Comparison of ENCODE assay signal across 17 cellular contexts in genomic region chr6:149501201-149501600, GRCh38. TPM values are rescaled to one million over a fixed set of nuclear protein-coding genes. Genes with fewer than 3 reads are reported as not detected.
"Had no signal": no experiment of that assay in that cellular context is flagged by ENCODE, and none has a peak within 500 bp of the region (broad histone marks: within the 10 kb centered on the region; RNA-seq: fewer than 3 reads in every experiment).

No MANE protein-coding gene starts in this region.

- H3K27ac Mint-ChIP-seq: activated CD4-positive, alpha-beta T cell treated with anti-CD3 and anti-CD28 coated beads, Interleukin-2, amount 10 ng/mL, durations not matched to agents 7 days and 5 days; endodermal cell had no signal

- DNase-seq: activated CD4-positive, alpha-beta T cell treated with anti-CD3 and anti-CD28 coated beads, Interleukin-2, amount 10 ng/mL, durations not matched to agents 7 days and 5 days; adrenal gland; caudate nucleus; dermis blood vessel endothelial cell; endodermal cell; erythroblast; kidney; left ventricle myocardium inferior; mesendoderm; psoas muscle; spleen; stimulated activated CD4-positive, alpha-beta T cell treated with anti-CD3 and anti-CD28 coated beads, Interleukin-1b, Interleukin-23, amount 100 ng/mL, for 48 hours; stimulated activated naive CD4-positive, alpha-beta T cell; upper lobe of right lung; WERI-Rb-1 had no signal

- H3K4me1 Mint-ChIP-seq: endodermal cell had no signal

- H3K27me3 Mint-ChIP-seq: activated CD4-positive, alpha-beta T cell treated with anti-CD3 and anti-CD28 coated beads, Interleukin-2, amount 10 ng/mL, durations not matched to agents 7 days and 5 days had no signal

- ATAC-seq: psoas muscle, sciatic nerve, upper lobe of right lung had no signal

- H3K9me3 Mint-ChIP-seq: activated CD4-positive, alpha-beta T cell treated with anti-CD3 and anti-CD28 coated beads, Interleukin-2, amount 10 ng/mL, durations not matched to agents 7 days and 5 days; endodermal cell had no signal

- H3K4me3 Mint-ChIP-seq: activated CD4-positive, alpha-beta T cell treated with anti-CD3 and anti-CD28 coated beads, Interleukin-2, amount 10 ng/mL, durations not matched to agents 7 days and 5 days; endodermal cell had no signal

RNA-seq across cellular contexts. Expression of gene ZC3H12D, which starts 16.4 kb away (rescaled TPM):
- total RNA-seq: SJSA1 had no signal
